Comparison of ENCODE assay signal across 8 cellular contexts in the genomic region with DNA sequence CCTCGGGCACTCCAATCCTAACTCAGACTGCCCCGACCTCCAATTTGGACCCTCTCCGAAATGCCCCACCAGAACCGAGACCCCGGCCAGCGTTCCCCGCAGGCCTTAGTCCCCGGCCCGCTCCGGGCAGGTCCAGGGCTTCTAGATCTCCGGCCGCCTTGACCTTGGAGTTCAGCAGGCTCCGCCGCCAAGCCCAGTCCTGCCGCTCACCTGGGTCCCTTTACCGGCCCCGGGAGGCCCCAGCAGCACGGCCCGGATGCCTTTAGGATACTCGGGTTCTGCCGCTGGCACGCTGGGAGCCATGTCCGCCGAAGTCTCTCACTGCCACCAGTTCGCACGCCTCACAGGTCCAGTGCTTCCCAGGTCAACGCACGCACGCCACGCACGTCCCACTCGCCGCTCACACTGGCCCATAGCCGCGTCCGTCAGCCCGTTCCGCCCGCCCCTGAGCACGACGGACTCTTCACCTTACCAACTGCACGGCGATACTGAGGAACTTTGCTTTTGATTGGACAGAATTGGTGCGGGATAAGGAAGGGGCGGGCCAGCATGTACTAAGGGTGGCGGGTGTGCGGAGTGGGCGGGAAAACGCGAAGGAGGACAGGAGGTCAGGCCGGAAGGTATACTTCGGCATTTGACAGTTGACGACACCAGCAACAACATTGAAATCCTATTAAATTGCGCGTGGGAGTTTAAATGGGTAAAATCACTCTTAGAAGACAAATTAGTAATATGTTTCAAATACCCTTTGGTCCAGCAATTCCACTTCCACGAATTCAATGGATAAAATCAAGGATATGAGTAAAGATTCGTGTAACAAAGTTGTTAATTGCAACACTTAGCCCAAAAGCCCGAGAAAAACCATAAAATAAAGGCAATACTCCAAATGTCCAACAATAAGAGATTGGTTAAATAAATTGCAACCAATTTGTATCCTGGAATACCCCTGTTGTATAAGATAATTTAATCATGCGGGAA. TPM values are rescaled to one million over a fixed set of nuclear protein-coding genes. Genes with fewer than 3 reads are reported as not detected.
DNase-seq lines count a peak whose midpoint lies in the region; ATAC-seq, FAIRE-seq and TF ChIP-seq lines count a peak whose summit lies in the region.

Gene AK2 (minus strand): TSS at position 358 of the 978 bp plus-strand sequence. CDS start 55 bp downstream, at position 303.

- peaks cover 29% of the 10 kb centered on the region for H3K4me1 Mint-ChIP-seq in memory B cell

- peak within 1 kb of the TSS; percentile 98 for H3K4me3 Mint-ChIP-seq in memory B cell

- H3K27ac Mint-ChIP-seq in memory B cell: peak within 1 kb of the TSS; percentile 75

- FAIRE-seq in HTR-8/SVneo (lab: Jason Lieb, UNC): peak; percentile 97
- FAIRE-seq in H1 (lab: Jason Lieb, UNC): no peak

- no peak within 1 kb of the TSS for H2BK5ac ChIP-seq in H1 (ENCODE audit: low read depth, low read length)

- H3K9me3 ChIP-seq in H1 (ENCODE audit: insufficient read depth in 2 of 2, low read depth in 1 of 2, low read length in 1 of 2): no peaks in the 10 kb centered on the region

- no peak within 1 kb of the TSS for H3K14ac ChIP-seq in H1 (ENCODE audit: insufficient read length)

- H2AK5ac ChIP-seq in H1 (ENCODE audit: low read depth, low read length): no peak within 1 kb of the TSS

- H3K79me2 ChIP-seq in H1 (ENCODE audit: control insufficient read depth in 1 of 2, insufficient read depth in 2 of 2, low read length in 2 of 2): peaks cover 21 to 44% of the 10 kb centered on the region in 2 experiments

- TF ChIP-seq RAD21 in H1 (IDR thresholded peaks at IDR 0.05 in 1 of 2, conservative IDR thresholded peaks at IDR 0.05 in 1 of 2; ENCODE audit: low read depth in 2 of 2, low read length in 2 of 2): no peak

- WGBS in H1 (ENCODE audit: extremely low coverage in 1 of 2, insufficient coverage in 1 of 2, insufficient read length in 1 of 2, insufficient replicate concordance in 2 of 2, low coverage in 1 of 2, low lambda C conversion rate in 2 of 2, missing lambda C conversion rate in 1 of 2), 2 experiments: 8% methylated on average over 54 of the region's 59 CpGs; no CpG with 5 or more reads in 1 of the 2 experiments

- H3K27me3 Mint-ChIP-seq in memory B cell: no peaks in the 10 kb centered on the region

- H3K79me1 ChIP-seq in H1 (ENCODE audit: low read depth, low read length): peaks cover 4% of the 10 kb centered on the region; the same call in 1 of the 2 replicates

- H3K18ac ChIP-seq in H1 (ENCODE audit: extremely low read depth, low read length): peak within 1 kb of the TSS; percentile 51; the same call in 1 of the 2 replicates

- no peak within 1 kb of the TSS for H3K56ac ChIP-seq in H1 (replicated peaks; ENCODE audit: insufficient read length, low read depth, low read length)

- H3K9ac ChIP-seq in H1 (replicated peaks in 1 of 4; ENCODE audit: extremely low read depth in 1 of 4, low read depth in 3 of 4, low read length in 3 of 4): peak within 1 kb of the TSS in 3 of 4 experiments; percentile 6 to 52 (median 16); a peak in 5 of 7 replicates

- peak; percentile 95 for ATAC-seq in GM21367 (IDR thresholded peaks at IDR 0.05; ENCODE audit: unreplicated experiment)
- ATAC-seq in memory B cell (ENCODE audit: low read depth): peak; percentile 99

- TF ChIP-seq EP300 in H1 (IDR thresholded peaks at IDR 0.05; ENCODE audit: borderline replicate concordance in 1 of 2, low read depth in 2 of 2, low read length in 2 of 2): no peak

- TF ChIP-seq CTCF in H1 (IDR thresholded peaks at IDR 0.05; ENCODE audit: control extremely low read depth in 1 of 3, insufficient read depth in 1 of 3, low read depth in 1 of 3, low read length in 3 of 3): no peak

- peaks cover 0 to 9% of the 10 kb centered on the region in 2 experiments for H4K20me1 ChIP-seq in H1 (replicated peaks in 1 of 2; ENCODE audit: control insufficient read depth in 1 of 2, insufficient read depth in 2 of 2, low read length in 2 of 2)

- no peak for TF ChIP-seq POLR2A in H1 (IDR thresholded peaks at IDR 0.05; ENCODE audit: control extremely low read depth in 1 of 2, low read depth in 2 of 2, low read length in 2 of 2)

- no peak within 1 kb of the TSS for H4K8ac ChIP-seq in H1 (ENCODE audit: extremely low read depth, insufficient read depth, low read length)

- no peak within 1 kb of the TSS for H2BK12ac ChIP-seq in H1 (ENCODE audit: low read depth, low read length)

- POLR2A ChIA-PET in H1 (lab: Charles Lee; ENCODE audit: partially characterized antibody): interaction anchor here (0.6 to 1.0 kb wide), 2 partner anchors 72 to 147 kb away, joined by 3 read pairs; partner anchors contain the start of gene RNF19B

- no peak within 1 kb of the TSS for H2BK15ac ChIP-seq in H1 (ENCODE audit: low read length)

- H3K23me2 ChIP-seq in H1 (ENCODE audit: low read depth, low read length): peaks cover 3% of the 10 kb centered on the region; the same call in 1 of the 2 replicates

- H3K36me3 Mint-ChIP-seq in memory B cell: peaks cover 7% of the 10 kb centered on the region

- H4K5ac ChIP-seq in H1 (ENCODE audit: insufficient read length, low read depth, low read length): no peak within 1 kb of the TSS

- H4K91ac ChIP-seq in H1 (replicated peaks; ENCODE audit: insufficient read length, low read length): no peak within 1 kb of the TSS

- H3K27me3 ChIP-seq in H1 (replicated peaks in 1 of 4; ENCODE audit: control insufficient read depth in 3 of 4, extremely low read depth in 1 of 4, insufficient read depth in 3 of 4, low read length in 3 of 4): peaks cover 0 to 2% (median 0%) of the 10 kb centered on the region in 4 experiments; a peak in 2 of 7 replicates

- H2BK20ac ChIP-seq in H1 (ENCODE audit: low read length): no peak within 1 kb of the TSS

- CTCF ChIA-PET in H1 (lab: Charles Lee; ENCODE audit: partially characterized antibody): no interaction called here

- H3K27ac ChIP-seq in H1 (ENCODE audit: low read depth, low read length): no peak within 1 kb of the TSS

- no peak within 1 kb of the TSS for H2BK120ac ChIP-seq in H1 (replicated peaks; ENCODE audit: low read depth, low read length)

- no peak within 1 kb of the TSS for H3K23ac ChIP-seq in H1 (ENCODE audit: insufficient read length)

- peak within 1 kb of the TSS; percentile 88 to 94 for H3K4me2 ChIP-seq in H1 (ENCODE audit: insufficient read depth in 1 of 2, low read depth in 2 of 2, low read length in 2 of 2)

- DNase-seq in COLO829 (ENCODE audit: low spot score) (peak; percentile 96), HTR-8/SVneo (ENCODE audit: insufficient read length, low spot score) (peak; percentile 95), NOMO-1 treated with dmso at 0.1 percent for 144 hours (lab: John Stamatoyannopoulos, UW; ENCODE audit: unreplicated experiment) (peak; percentile 100), H1 (ENCODE audit: low read depth in 1 of 2, low spot score in 2 of 2) (peak; percentile 91 to 94), memory B cell (ENCODE audit: low spot score in 2 of 2) (peak; percentile 76 to 84)
- DNase-seq in activated CD8-positive, alpha-beta memory T cell treated with anti-CD3 and anti-CD28 coated beads for 48 hours (ENCODE audit: low read depth in 2 of 3, low spot score in 2 of 3): peak; percentile 55 to 91 (median 89)
- DNase-seq in stimulated activated CD8-positive, alpha-beta memory T cell treated with anti-CD3 and anti-CD28 coated beads, Interleukin-12 subunit alpha, Interleukin-12 subunit beta, amount 100 ng/mL, for 24 hours (ENCODE audit: extremely low read depth): peak; percentile 83

- no peak within 1 kb of the TSS for H3K4ac ChIP-seq in H1 (replicated peaks; ENCODE audit: insufficient read length, low read depth, low read length)

- peak within 1 kb of the TSS; percentile 65 to 88 (median 74) for H3K4me3 ChIP-seq in H1 (ENCODE audit: extremely low read depth in 1 of 4, insufficient read depth in 2 of 4, low read depth in 3 of 4, low read length in 4 of 4)

- no peak within 1 kb of the TSS for H2AFZ ChIP-seq in H1 (ENCODE audit: low read length)

- H3K4me1 ChIP-seq in H1 (replicated peaks in 1 of 4; ENCODE audit: control insufficient read depth in 3 of 4, insufficient read depth in 4 of 4, low read length in 3 of 4): peaks cover 0 to 8% (median 2%) of the 10 kb centered on the region in 4 experiments; a peak in 3 of 7 replicates

- H3K9me3 Mint-ChIP-seq in memory B cell: no peaks in the 10 kb centered on the region

- peaks cover 0 to 4% (median 0%) of the 10 kb centered on the region in 4 experiments; a peak in 3 of 8 replicates for H3K36me3 ChIP-seq in H1 (ENCODE audit: control insufficient read depth in 2 of 4, insufficient read depth in 4 of 4, low read length in 3 of 4)

TF ChIP-seq in H1, 55 proteins besides CTCF, POLR2A, EP300 and RAD21 (continues in another document):
- peak; percentile 88 for TF ChIP-seq KDM4A (IDR thresholded peaks at IDR 0.05; ENCODE audit: low read depth, low read length, severe bottlenecking)
- TF ChIP-seq SUZ12 (IDR thresholded peaks at IDR 0.05; ENCODE audit: low read length): no peak
- TF ChIP-seq RBBP5 (IDR thresholded peaks at IDR 0.05; ENCODE audit: borderline replicate concordance, low read depth, low read length): no peak
- no peak for TF ChIP-seq HDAC6 (IDR thresholded peaks at IDR 0.05; ENCODE audit: low read depth, low read length)
- no peak for TF ChIP-seq GTF2F1 (IDR thresholded peaks at IDR 0.05; ENCODE audit: borderline replicate concordance, low read depth, low read length)
- TF ChIP-seq TCF12 (IDR thresholded peaks at IDR 0.05; ENCODE audit: low read depth, low read length): 0 out of 2 replicates have a peak, but pooled peaks have one; percentile 53
- peak; percentile 63; the same call in 1 of the 2 replicates for TF ChIP-seq PHF8 (conservative IDR thresholded peaks at IDR 0.05; ENCODE audit: low read depth, low read length)
- TF ChIP-seq EGR1 (IDR thresholded peaks at IDR 0.05; ENCODE audit: borderline replicate concordance, low read depth, low read length): no peak
- TF ChIP-seq YY1 (IDR thresholded peaks at IDR 0.05; ENCODE audit: low read depth, low read length): no peak
- peak; percentile 46; the same call in 1 of the 2 replicates for TF ChIP-seq KDM1A (IDR thresholded peaks at IDR 0.05; ENCODE audit: borderline replicate concordance, low read length)
- peak; percentile 73; the same call in 1 of the 2 replicates for TF ChIP-seq SP4 (IDR thresholded peaks at IDR 0.05; ENCODE audit: low read length)
- TF ChIP-seq SIX5 (IDR thresholded peaks at IDR 0.05; ENCODE audit: low read depth, low read length): no peak
- TF ChIP-seq ZNF274 (IDR thresholded peaks at IDR 0.05; ENCODE audit: borderline replicate concordance, extremely low read depth, low read length): no peak

RNA-seq across cellular contexts. Expression of gene AK2, which starts in this region (rescaled TPM):
- 127 and 137 TPM in 2 replicates for total RNA-seq in H1 (2021; fragmentation: NEBNext Ultra II Directional; extraction: Animal tissue kit (Norgen Biotek cat#: 25700))
- 92.3 and 110 TPM in 2 replicates for polyA plus RNA-seq in H1 (2011; rRNA removed)
- 188 TPM for polyA plus RNA-seq in H1 (2011; cell fraction: cytosol; rRNA removed)
- 91.1 TPM for polyA plus RNA-seq in H1 (2011; cell fraction: nucleus; rRNA removed)
- polyA plus RNA-seq in H1 (2012, experiment 1 of 2): 119 to 218 TPM (median 127 TPM) in 4 replicates
- polyA plus RNA-seq in H1 (2012, experiment 2 of 2): 68.7 TPM
- polyA plus RNA-seq in H1 (2013, experiment 1 of 2): 98.5 TPM
- polyA plus RNA-seq in H1 (2013, experiment 2 of 2): 94.1 TPM
- polyA minus RNA-seq in H1 (2011; rRNA and poly(A)+ RNA removed): 43.3 and 54.5 TPM in 2 replicates
- polyA minus RNA-seq in H1 (2011; cell fraction: cytosol; rRNA and poly(A)+ RNA removed): 53.7 TPM
- polyA minus RNA-seq in H1 (2011; cell fraction: nucleus; rRNA and poly(A)+ RNA removed): 68.6 TPM
